In genomic region chr1:241401156-241401555, GRCh38 we compare ENCODE assay signal across 23 cellular contexts. TPM values are rescaled to one million over a fixed set of nuclear protein-coding genes. Genes with fewer than 3 reads are reported as not detected.
"Had no signal": no experiment of that assay in that cellular context is flagged by ENCODE, and none has a peak within 500 bp of the region (broad histone marks: within the 10 kb centered on the region; RNA-seq: fewer than 3 reads in every experiment).

No MANE protein-coding gene starts in this region.

- H3K36me3 ChIP-seq: cardiac muscle cell, heart left ventricle, neutrophil, ovary, prostate gland, right atrium auricular region, spleen, uterus had no signal

- H3K4me3 ChIP-seq: cardiac muscle cell, heart left ventricle, ovary, prostate gland, right atrium auricular region, spleen, testis, uterus had no signal

- H3K9me3 ChIP-seq: heart left ventricle, neutrophil, ovary, prostate gland, right atrium auricular region, spleen, testis, uterus had no signal

- H3K27me3 ChIP-seq: cardiac muscle cell, neutrophil, ovary, right atrium auricular region, spleen, testis, uterus had no signal

- DNase-seq: activated CD4-positive, alpha-beta T cell treated with anti-CD3 and anti-CD28 coated beads, Interleukin-2, amount 50 U/mL, for 4 hours; activated CD8-positive, alpha-beta memory T cell treated with anti-CD3 and anti-CD28 coated beads, Interleukin-2, amount 50 U/mL, for 48 hours; activated naive CD4-positive, alpha-beta T cell treated with anti-CD3 and anti-CD28 coated beads for 36 hours; activated T-cell treated with anti-CD3 and anti-CD28 coated beads, Interleukin-2, amount 50 U/mL, for 48 hours; cortex of kidney; heart left ventricle; left cardiac atrium; mesenchymal stem cell; ovary; spleen; stimulated activated CD4-positive, alpha-beta T cell treated with anti-CD3 and anti-CD28 coated beads, Interleukin-4, amount 100 ng/mL, for 1 hour; stimulated activated naive CD4-positive, alpha-beta T cell; testis; trophoblast cell; uterus had no signal

- ATAC-seq: heart left ventricle, left cardiac atrium, WTC11 had no signal

- H3K27ac ChIP-seq: cardiac muscle cell, epithelial cell of prostate, heart left ventricle, neutrophil, ovary, prostate gland, right atrium auricular region, spleen, testis, uterus had no signal

- H3K4me1 ChIP-seq: heart left ventricle, prostate gland, right atrium auricular region, spleen, testis, uterus had no signal

RNA-seq across cellular contexts. Expression of gene RGS7, which starts 44.2 kb away (rescaled TPM):
- total RNA-seq: activated CD8-positive, alpha-beta memory T cell treated with anti-CD3 and anti-CD28 coated beads for 36 hours; activated naive CD4-positive, alpha-beta T cell treated with anti-CD3 and anti-CD28 coated beads for 36 hours; cardiac muscle cell; heart left ventricle; left cardiac atrium; myocyte; right atrium auricular region had no signal
- polyA plus RNA-seq: cardiac muscle cell, heart left ventricle had no signal
